Comparison of ENCODE assay signal across 12 cellular contexts in genomic region chr15:68258684-68259083, GRCh38. TPM values are rescaled to one million over a fixed set of nuclear protein-coding genes. Genes with fewer than 3 reads are reported as not detected.
DNase-seq lines count a peak whose midpoint lies in the region; ATAC-seq, FAIRE-seq and TF ChIP-seq lines count a peak whose summit lies in the region.
"Had no signal": no experiment of that assay in that cellular context is flagged by ENCODE, and none has a peak within 500 bp of the region (broad histone marks: within the 10 kb centered on the region; RNA-seq: fewer than 3 reads in every experiment).

No MANE protein-coding gene starts in this region.

- H2AFZ ChIP-seq in GM12878 (ENCODE audit: control insufficient read depth, low read depth, low read length) (no peak overlapping the region), parathyroid adenoma (peak overlapping the region; percentile 66), OCI-LY7 (ENCODE audit: low read length) (no peak overlapping the region)

- BruUV-seq in GM12878 (replicated peaks; lab: Mats Ljungman, UMichigan) (no TSS peak), OCI-LY7 (replicated peaks; lab: Mats Ljungman, UMichigan) (no TSS peak)

- no peaks in the 10 kb centered on the region for H3K79me2 ChIP-seq in GM12878 (ENCODE audit: control insufficient read depth, insufficient read depth, low read length)
- no peaks in the 10 kb centered on the region for H3K79me2 ChIP-seq in parathyroid adenoma
- no peaks in the 10 kb centered on the region for H3K79me2 ChIP-seq in OCI-LY7 (ENCODE audit: insufficient read depth, low read depth, low read length)

- no peaks in the 10 kb centered on the region for H3K36me3 ChIP-seq in BLaER1 treated with 17β-estradiol and CSF1 and Interleukin-3, amounts not matched to agents 10 nM and 100 nM
- H3K36me3 ChIP-seq in GM12878 (ENCODE audit: control insufficient read depth in 2 of 2, insufficient read depth in 2 of 2, low read length in 1 of 2) (no peaks in the 10 kb centered on the region), parathyroid adenoma (ENCODE audit: control insufficient read depth, insufficient read depth, low read length) (no peaks in the 10 kb centered on the region), OCI-LY7 (ENCODE audit: insufficient read depth, low read length) (no peaks in the 10 kb centered on the region)
- H3K36me3 ChIP-seq: right lobe of liver had no signal

- no peak overlapping the region for H3K9ac ChIP-seq in BLaER1 treated with 17β-estradiol and CSF1 and Interleukin-3, amounts not matched to agents 10 nM and 100 nM
- no peak overlapping the region for H3K9ac ChIP-seq in GM12878 (ENCODE audit: control insufficient read depth, insufficient read depth, low read length)
- no peak overlapping the region for H3K9ac ChIP-seq in parathyroid adenoma

- POLR2A ChIA-PET in GM12878 (lab: Charles Lee) (no interaction called here), OCI-LY7 (lab: Charles Lee) (interaction anchor here (1.0 to 1.5 kb wide), 2 partner anchors 10 to 19 kb away, joined by 4 to 5 read pairs; partner anchors contain the start of gene FEM1B)

- TF ChIP-seq POLR2A in GM12878 (IDR thresholded peaks at IDR 0.05; ENCODE audit: low read depth, low read length) = no peak

- DNase-seq in M059J (ENCODE audit: low read depth) = peak; percentile 42
- no peak for DNase-seq in GM12878 (ENCODE audit: low read depth, low spot score)
- DNase-seq in DMS79 (lab: John Stamatoyannopoulos, UW) = no peak
- DNase-seq in OCI-LY7 (ENCODE audit: low spot score) = no peak
- DNase-seq in posterior vena cava (ENCODE audit: low spot score) = no peak
- DNase-seq: body of pancreas, NCI-H1694 treated with DMSO at 0.1 percent for 48 hours, right lobe of liver had no signal

- H3K4me1 ChIP-seq in BLaER1 treated with 17β-estradiol and CSF1 and Interleukin-3, amounts not matched to agents 10 nM and 100 nM = peaks cover 13 to 39% (median 33%) of the 10 kb centered on the region in 10 experiments
- H3K4me1 ChIP-seq in GM12878 (ENCODE audit: control insufficient read depth, insufficient read depth, low read length) (no peaks in the 10 kb centered on the region), parathyroid adenoma (no peaks in the 10 kb centered on the region), OCI-LY7 (ENCODE audit: insufficient read depth, low read length, poor library complexity, severe bottlenecking) (peaks cover 8% of the 10 kb centered on the region)
- H3K4me1 ChIP-seq: body of pancreas had no signal

- TF ChIP-seq CTCF in GM12878 (IDR thresholded peaks at IDR 0.05 in 2 of 3, conservative IDR thresholded peaks at IDR 0.05 in 1 of 3; ENCODE audit: control insufficient read depth in 2 of 3, extremely low read depth in 1 of 3, insufficient read depth in 1 of 3, low read depth in 3 of 3, low read length in 3 of 3) (no peak), parathyroid adenoma (IDR thresholded peaks at IDR 0.05) (no peak), OCI-LY7 (conservative IDR thresholded peaks at IDR 0.05; ENCODE audit: low read length) (no peak)

- SMC1A ChIA-PET in GM12878 (lab: Charles Lee; ENCODE audit: uncharacterized antibody, unreplicated experiment) = no interaction called here

- TF ChIP-seq RAD21 in GM12878 (IDR thresholded peaks at IDR 0.05; ENCODE audit: insufficient read depth, low read depth, low read length) = no peak

- H3K4me3 ChIP-seq in BLaER1 treated with 17β-estradiol and CSF1 and Interleukin-3, amounts not matched to agents 10 nM and 100 nM = no peak overlapping the region
- H3K4me3 ChIP-seq in GM12878 (no peak overlapping the region), parathyroid adenoma (ENCODE audit: low read depth, low read length) (no peak overlapping the region), OCI-LY7 (ENCODE audit: low read depth, low read length, poor library complexity, severe bottlenecking) (no peak overlapping the region)
- H3K4me3 ChIP-seq: body of pancreas, right lobe of liver had no signal

- no peaks in the 10 kb centered on the region for H4K20me1 ChIP-seq in BLaER1 treated with 17β-estradiol and CSF1 and Interleukin-3, amounts not matched to agents 10 nM and 100 nM
- H4K20me1 ChIP-seq in GM12878 (ENCODE audit: control insufficient read depth, insufficient read depth) (no peaks in the 10 kb centered on the region), OCI-LY7 (ENCODE audit: insufficient read depth, low read length) (no peaks in the 10 kb centered on the region)

- intact Hi-C loops in GM12878 (cut with micrococcal nuclease; ENCODE audit: unreplicated experiment) = no loop called here
- intact Hi-C loops in OCI-LY7 (cut with micrococcal nuclease; ENCODE audit: unreplicated experiment) = no loop called here
- intact Hi-C loops in posterior vena cava (cut with DNase I) = loop anchor here in 1 of 2 donors (5.0 kb wide), 1 partner anchor 49 kb away; no protein-coding TSS in a partner anchor

- RAD21 ChIA-PET in GM12878 (lab: Charles Lee; ENCODE audit: unreplicated experiment) = interaction anchor here (0.9 kb wide), 1 partner anchor 48 kb away, joined by 3 read pairs; no protein-coding TSS in a partner anchor

- H3K9me2 ChIP-seq in OCI-LY7 (ENCODE audit: insufficient read depth, low read length) = no peaks in the 10 kb centered on the region

- 53% methylated on average over 4 of the region's 4 CpGs for WGBS in GM12878 (ENCODE audit: insufficient coverage, insufficient replicate concordance, low lambda C conversion rate, missing lambda C conversion rate)

- ATAC-seq in GM12878 = 0 out of 3 replicates have a peak, but pooled peaks have one; percentile 20
- ATAC-seq in GM19452 (IDR thresholded peaks at IDR 0.05; ENCODE audit: unreplicated experiment) = no peak
- ATAC-seq: body of pancreas had no signal

- no peak for FAIRE-seq in GM12878 (lab: Jason Lieb, UNC)
- FAIRE-seq: endothelial cell of umbilical vein had no signal

- H3K4me2 ChIP-seq in BLaER1 treated with 17β-estradiol and CSF1 and Interleukin-3, amounts not matched to agents 10 nM and 100 nM = no peak overlapping the region
- no peak overlapping the region for H3K4me2 ChIP-seq in GM12878 (ENCODE audit: control insufficient read depth, insufficient read depth)
- H3K4me2 ChIP-seq in parathyroid adenoma (ENCODE audit: low read length) = no peak overlapping the region
- no peak overlapping the region for H3K4me2 ChIP-seq in OCI-LY7 (ENCODE audit: low read length)

- H3K27me3 ChIP-seq in BLaER1 treated with 17β-estradiol and CSF1 and Interleukin-3, amounts not matched to agents 10 nM and 100 nM = no peaks in the 10 kb centered on the region
- H3K27me3 ChIP-seq in GM12878 (replicated peaks in 1 of 2; ENCODE audit: control insufficient read depth in 2 of 2, insufficient read depth in 2 of 2, low read length in 1 of 2) = no peaks in the 10 kb centered on the region; a peak in 2 of 4 replicates
- no peaks in the 10 kb centered on the region for H3K27me3 ChIP-seq in parathyroid adenoma (ENCODE audit: control insufficient read depth, insufficient read depth, low read length)
- H3K27me3 ChIP-seq: right lobe of liver had no signal

- no peaks in the 10 kb centered on the region for H3K9me3 ChIP-seq in BLaER1 treated with 17β-estradiol and CSF1 and Interleukin-3, amounts not matched to agents 10 nM and 100 nM (replicated peaks in 1 of 11)
- H3K9me3 ChIP-seq in GM12878 (replicated peaks; ENCODE audit: control insufficient read depth, insufficient read depth, low read length) = no peaks in the 10 kb centered on the region
- H3K9me3 ChIP-seq in parathyroid adenoma (ENCODE audit: control insufficient read depth, low read length) = no peaks in the 10 kb centered on the region
- H3K9me3 ChIP-seq in OCI-LY7 (ENCODE audit: low read length) = no peaks in the 10 kb centered on the region
- H3K9me3 ChIP-seq: body of pancreas, right lobe of liver had no signal

- in situ Hi-C loops in GM12878 (cut with MboI) = no loop called here

- CTCF ChIA-PET in GM12878 (lab: Yijun Ruan, JAX) (no interaction called here), OCI-LY7 (lab: Charles Lee; ENCODE audit: unreplicated experiment) (no interaction called here)

- peak overlapping the region in 8 of 11 experiments; percentile 18 to 63 (median 54); a peak in 11 of 22 replicates for H3K27ac ChIP-seq in BLaER1 treated with 17β-estradiol and CSF1 and Interleukin-3, amounts not matched to agents 10 nM and 100 nM
- H3K27ac ChIP-seq in GM12878 (ENCODE audit: control insufficient read depth, insufficient read depth) = no peak overlapping the region
- H3K27ac ChIP-seq in parathyroid adenoma = no peak overlapping the region
- H3K27ac ChIP-seq in OCI-LY7 (ENCODE audit: low read depth, low read length, poor library complexity, severe bottlenecking) = no peak overlapping the region
- H3K27ac ChIP-seq: body of pancreas, right lobe of liver had no signal

- no peak for TF ChIP-seq EP300 in GM12878 (IDR thresholded peaks at IDR 0.05; ENCODE audit: borderline replicate concordance in 1 of 2, control insufficient read depth in 1 of 2, low read depth in 2 of 2, low read length in 2 of 2)

RNA-seq across cellular contexts. Expression of gene FEM1B, which starts 18.9 kb away (rescaled TPM):
- total RNA-seq in M059J (2014; rRNA removed; shearing (Covaris generic)) = 18.1 and 26.0 TPM in 2 replicates
- 45.1 and 48.9 TPM in 2 replicates for total RNA-seq in GM12878 (2013; cell fraction: nucleolus; rRNA removed)
- total RNA-seq in GM12878 (2014; rRNA removed) (27.0 and 29.0 TPM in 2 replicates), GM12878 (2014; rRNA removed; fragmentation: Illumina TruSeq; extraction: Trizol) (29.0 and 31.4 TPM in 2 replicates), GM12878 (2021) (34.1 and 36.4 TPM in 2 replicates), OCI-LY7 (2022) (37.3 and 50.8 TPM in 2 replicates), posterior vena cava (100 to 1,000 TPM in 1 of 2 donors, 10 to 100 TPM in 1; 98.5 to 138 TPM)
- 7.7 TPM for polyA plus RNA-seq in GM12878 (2011; ENCODE audit: low read depth)
- polyA plus RNA-seq in GM12878 (2011; rRNA removed) (49.4 and 61.1 TPM in 2 replicates), GM12878 (2014; fragmentation: Illumina TruSeq; extraction: Trizol) (20.2 and 24.7 TPM in 2 replicates), GM12878 (2014; fragmentation: Nextera tagmentation; extraction: Ambion mirVana) (1 to 10 TPM; 5.5 to 5.7 TPM), GM12878 (2014; rRNA removed) (12.2 and 16.3 TPM in 2 replicates), GM12878 (2016; fragmentation: Nextera tagmentation; extraction: Ambion mirVana) (10 to 100 TPM; 14.4 to 14.6 TPM)
- 34.1 and 36.7 TPM in 2 replicates for polyA plus RNA-seq in GM12878 (2011; cell fraction: cytosol; rRNA removed)
- 22.9 and 30.8 TPM in 2 replicates for polyA plus RNA-seq in GM12878 (2011; cell fraction: nucleus; rRNA removed)
- polyA plus RNA-seq in GM12878 (2012) = 12.4 and 13.7 TPM in 2 replicates
- polyA minus RNA-seq in GM12878 (2011; rRNA and poly(A)+ RNA removed) = 171 and 274 TPM in 2 replicates
- 61.7 and 81.0 TPM in 2 replicates for polyA minus RNA-seq in GM12878 (2011; cell fraction: cytosol; rRNA and poly(A)+ RNA removed)
- polyA minus RNA-seq in GM12878 (2011; cell fraction: nucleus; rRNA and poly(A)+ RNA removed) = 28.7 and 36.5 TPM in 2 replicates
- total RNA-seq in OCI-LY7 (2014; rRNA removed; shearing (Covaris generic)) = 35.5 and 37.1 TPM in 2 replicates

RNA-seq across cellular contexts. Expression of gene CLN6, which starts 29.2 kb away (rescaled TPM):
- total RNA-seq in M059J (2014; rRNA removed; shearing (Covaris generic)) = 31.2 and 32.4 TPM in 2 replicates
- total RNA-seq in GM12878 (2013; cell fraction: nucleolus; rRNA removed) = 93.0 and 108 TPM in 2 replicates
- total RNA-seq in GM12878 (2014; rRNA removed) (31.1 and 37.1 TPM in 2 replicates), GM12878 (2014; rRNA removed; fragmentation: Illumina TruSeq; extraction: Trizol) (27.3 and 29.4 TPM in 2 replicates), GM12878 (2021) (63.5 and 63.7 TPM in 2 replicates), OCI-LY7 (2022) (101 and 117 TPM in 2 replicates), posterior vena cava (10 to 100 TPM; 14.9 TPM)
- polyA plus RNA-seq in GM12878 (2011; ENCODE audit: low read depth) = 17.2 TPM
- polyA plus RNA-seq in GM12878 (2011; rRNA removed) (21.0 and 53.8 TPM in 2 replicates), GM12878 (2014; fragmentation: Illumina TruSeq; extraction: Trizol) (40.5 and 52.1 TPM in 2 replicates), GM12878 (2014; fragmentation: Nextera tagmentation; extraction: Ambion mirVana) (1 to 10 TPM in 1 of 2 experiments, under 1 TPM in 1; 0.74 to 1.4 TPM), GM12878 (2014; rRNA removed) (69.0 and 72.0 TPM in 2 replicates), GM12878 (2016; fragmentation: Nextera tagmentation; extraction: Ambion mirVana) (10 to 100 TPM; 16.3 to 19.6 TPM)
- polyA plus RNA-seq in GM12878 (2011; cell fraction: cytosol; rRNA removed) = 68.3 and 86.8 TPM in 2 replicates
- 59.7 and 73.1 TPM in 2 replicates for polyA plus RNA-seq in GM12878 (2011; cell fraction: nucleus; rRNA removed)
- polyA plus RNA-seq in GM12878 (2012) = 30.2 and 31.2 TPM in 2 replicates
- polyA minus RNA-seq in GM12878 (2011; rRNA and poly(A)+ RNA removed) = 127 and 131 TPM in 2 replicates
- 34.1 and 34.6 TPM in 2 replicates for polyA minus RNA-seq in GM12878 (2011; cell fraction: cytosol; rRNA and poly(A)+ RNA removed)
- 28.4 and 72.4 TPM in 2 replicates for polyA minus RNA-seq in GM12878 (2011; cell fraction: nucleus; rRNA and poly(A)+ RNA removed)
- 50.3 and 60.2 TPM in 2 replicates for total RNA-seq in OCI-LY7 (2014; rRNA removed; shearing (Covaris generic))

RNA-seq across cellular contexts. Expression of gene CALML4, which starts 53.6 kb away (rescaled TPM):
- total RNA-seq in M059J (2014; rRNA removed; shearing (Covaris generic)) = 1.5 and 1.8 TPM in 2 replicates
- 21.2 and 21.8 TPM in 2 replicates for total RNA-seq in GM12878 (2013; cell fraction: nucleolus; rRNA removed)
- total RNA-seq in GM12878 (2014; rRNA removed) = 5.5 TPM in 2 replicates
- total RNA-seq in GM12878 (2014; rRNA removed; fragmentation: Illumina TruSeq; extraction: Trizol) = 10.3 and 10.4 TPM in 2 replicates
- 4.0 and 4.8 TPM in 2 replicates for total RNA-seq in GM12878 (2021)
- polyA plus RNA-seq in GM12878 (2011; ENCODE audit: low read depth) = 3.4 TPM
- 5.2 and 9.0 TPM in 2 replicates for polyA plus RNA-seq in GM12878 (2011; rRNA removed)
- polyA plus RNA-seq in GM12878 (2011; cell fraction: cytosol; rRNA removed) = 0.66 and 1.0 TPM in 2 replicates
- polyA plus RNA-seq in GM12878 (2011; cell fraction: nucleus; rRNA removed) = 8.3 and 14.5 TPM in 2 replicates
- 2.9 and 6.9 TPM in 2 replicates for polyA plus RNA-seq in GM12878 (2012)
- polyA plus RNA-seq in GM12878 (2014; fragmentation: Illumina TruSeq; extraction: Trizol) = 15.9 and 18.1 TPM in 2 replicates
- 1 to 10 TPM; 1.7 to 4.0 TPM for polyA plus RNA-seq in GM12878 (2014; fragmentation: Nextera tagmentation; extraction: Ambion mirVana)
- 11.5 and 12.2 TPM in 2 replicates for polyA plus RNA-seq in GM12878 (2014; rRNA removed)
- 1 to 10 TPM; 3.6 to 4.9 TPM for polyA plus RNA-seq in GM12878 (2016; fragmentation: Nextera tagmentation; extraction: Ambion mirVana)
- polyA minus RNA-seq in GM12878 (2011; rRNA and poly(A)+ RNA removed) = 0.98 and 1.6 TPM in 2 replicates
- polyA minus RNA-seq in GM12878 (2011; cell fraction: cytosol; rRNA and poly(A)+ RNA removed) = not detected in 2 replicates
- polyA minus RNA-seq in GM12878 (2011; cell fraction: nucleus; rRNA and poly(A)+ RNA removed) = 1.5 and 5.4 TPM in 2 replicates
- total RNA-seq in OCI-LY7 (2014; rRNA removed; shearing (Covaris generic)) = 28.7 and 52.8 TPM in 2 replicates
- total RNA-seq in OCI-LY7 (2022) = 32.5 and 32.7 TPM in 2 replicates
- 1 to 10 TPM; 5.7 to 8.4 TPM for total RNA-seq in posterior vena cava

Comparison
In these comparisons a context has a peak if more than half of its experiments do, and no peak if none do; other contexts are left out.
1. H3K27ac ChIP-seq: peak in BLaER1 treated with 17β-estradiol and CSF1 and Interleukin-3, amounts not matched to agents 10 nM and 100 nM (8 of 11); none in GM12878 (single experiment), parathyroid adenoma (single experiment) and OCI-LY7 (single experiment).